1 cellular context compared by ENCODE assay signal in genomic region chr5:1054018-1054798, GRCh38.
TF ChIP-seq lines count a peak whose summit lies in the region.

No MANE protein-coding gene starts in this region.

TF ChIP-seq in GM23338, 12 proteins besides CTCF, POLR2A, EP300 and RAD21 (continued from another document):
- TF ChIP-seq ZNF462 (CRISPR knock-in tag; IDR thresholded peaks at IDR 0.05) (no peak), STAT1 (IDR thresholded peaks at IDR 0.05; ENCODE audit: unreplicated experiment) (no peak), JUNB (IDR thresholded peaks at IDR 0.05; ENCODE audit: unreplicated experiment) (no peak), EZH2phosphoT487 (IDR thresholded peaks at IDR 0.05; ENCODE audit: unreplicated experiment) (no peak), CREB1 (CRISPR knock-in tag; IDR thresholded peaks at IDR 0.05; ENCODE audit: low read depth) (no peak), REST (IDR thresholded peaks at IDR 0.05; ENCODE audit: unreplicated experiment) (no peak), NANOG (IDR thresholded peaks at IDR 0.05; ENCODE audit: borderline replicate concordance) (no peak)
TF ChIP-seq in GM23338: peak in this region for 0.
